In the genomic region with DNA sequence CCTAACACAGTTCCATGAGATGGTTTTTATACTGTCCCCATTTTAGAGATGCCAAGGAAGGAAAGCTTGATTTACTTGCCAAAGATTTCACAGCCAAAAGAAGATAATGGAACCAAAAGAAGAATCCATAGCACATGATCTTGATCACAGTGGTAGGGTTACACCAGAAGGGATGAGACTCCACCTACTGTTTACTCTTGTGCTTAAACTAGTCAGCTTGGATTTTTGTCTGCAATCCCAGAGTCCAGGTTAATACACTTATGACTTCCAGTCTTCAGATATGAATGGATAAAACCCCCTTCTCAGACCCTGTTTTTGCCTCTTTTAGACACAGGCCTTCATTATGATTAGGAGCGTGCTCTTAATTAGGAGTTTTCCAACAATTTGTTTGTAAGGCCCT, we compare ENCODE assay signal across 10 cellular contexts.
DNase-seq lines count a peak whose midpoint lies in the region; ATAC-seq, FAIRE-seq and TF ChIP-seq lines count a peak whose summit lies in the region.
"Had no signal": no experiment of that assay in that cellular context is flagged by ENCODE, and none has a peak within 500 bp of the region (broad histone marks: within the 10 kb centered on the region; RNA-seq: fewer than 3 reads in every experiment).

No MANE protein-coding gene starts in this region.

- no peaks in the 10 kb centered on the region for H3K36me3 ChIP-seq in kidney (ENCODE audit: control insufficient read depth in 1 of 2, insufficient read depth in 2 of 2, low read length in 2 of 2)
- no peaks in the 10 kb centered on the region for H3K36me3 ChIP-seq in Peyer's patch

- H3K9ac ChIP-seq in kidney (ENCODE audit: low read length in 2 of 2): no peak overlapping the region

- peak; percentile 58 for TF ChIP-seq CTCF in AG10803 (conservative IDR thresholded peaks at IDR 0.05; ENCODE audit: low read length)
- TF ChIP-seq CTCF in WTC11 (IDR thresholded peaks at IDR 0.05): no peak
- TF ChIP-seq CTCF in kidney (IDR thresholded peaks at IDR 0.05; ENCODE audit: borderline replicate concordance, extremely low read depth, insufficient read depth): peak; percentile 21
- peak in 2 of 6 experiments; percentile 23 to 32 for TF ChIP-seq CTCF in Peyer's patch (IDR thresholded peaks at IDR 0.05)
- no peak for TF ChIP-seq CTCF in glutamatergic neuron (IDR thresholded peaks at IDR 0.05; ENCODE audit: partially characterized antibody, unreplicated experiment)

- H3K27me3 Mint-ChIP-seq in WTC11 (ENCODE audit: low read depth) (peaks cover 3% of the 10 kb centered on the region; the same call in 1 of the 2 replicates), glutamatergic neuron (ENCODE audit: unreplicated experiment) (peaks cover 4% of the 10 kb centered on the region)

- H3K4me3 Mint-ChIP-seq in WTC11 (no peak overlapping the region), glutamatergic neuron (ENCODE audit: unreplicated experiment) (no peak overlapping the region)

- H3K4me1 Mint-ChIP-seq in WTC11 (no peaks in the 10 kb centered on the region), glutamatergic neuron (ENCODE audit: low read depth, unreplicated experiment) (no peaks in the 10 kb centered on the region)

- POLR2A ChIA-PET in WTC11 (lab: Charles Lee): no interaction called here

- CTCF ChIA-PET in WTC11 (lab: Charles Lee): interaction anchor here (0.5 to 1.7 kb wide), 5 partner anchors 16 to 738 kb away, joined by 3 to 4 read pairs (median 3); no protein-coding TSS in a partner anchor

- H3K9me3 ChIP-seq in kidney (ENCODE audit: control insufficient read depth in 1 of 2, low read length in 2 of 2) (no peaks in the 10 kb centered on the region), Peyer's patch (no peaks in the 10 kb centered on the region)

- ATAC-seq in WTC11: peak; percentile 41; the same call in 1 of the 2 replicates

- H3K27ac ChIP-seq in kidney (ENCODE audit: low read depth in 2 of 2, low read length in 2 of 2): no peak overlapping the region
- no peak overlapping the region for H3K27ac ChIP-seq in Peyer's patch

- H3K4me3 ChIP-seq in AG10803 (ENCODE audit: low read length): no peak overlapping the region
- H3K4me3 ChIP-seq in kidney (ENCODE audit: low read length in 2 of 2): no peak overlapping the region
- H3K4me3 ChIP-seq in Peyer's patch: no peak overlapping the region

- H3K4me1 ChIP-seq in kidney (ENCODE audit: control insufficient read depth in 1 of 2, insufficient read depth in 1 of 2, low read depth in 1 of 2, low read length in 2 of 2) (no peaks in the 10 kb centered on the region), Peyer's patch (no peaks in the 10 kb centered on the region)

- no peaks in the 10 kb centered on the region for H3K9me3 Mint-ChIP-seq in WTC11
- no peaks in the 10 kb centered on the region for H3K9me3 Mint-ChIP-seq in glutamatergic neuron (ENCODE audit: unreplicated experiment)

- DNase-seq in AG10803 (ENCODE audit: low read depth) (peak; percentile 55), HPDE6-E6E7 (ENCODE audit: extremely low spot score) (peak; percentile 6), WTC11 (ENCODE audit: low spot score) (no peak), kidney (no peak), posterior vena cava (ENCODE audit: low spot score) (no peak), Peyer's patch (no peak), glutamatergic neuron (no peak)
- DNase-seq in activated CD4-positive, alpha-beta T cell treated with anti-CD3 and anti-CD28 coated beads, Interleukin-2, amount 50 U/mL, for 1 hour: no peak
- DNase-seq: activated CD4-positive, alpha-beta T cell treated with anti-CD3 and anti-CD28 coated beads for 1 hour; NCI-H187 had no signal

- no peak for TF ChIP-seq POLR2A in Peyer's patch (IDR thresholded peaks at IDR 0.05)

- intact Hi-C loops in kidney (cut with DNase I): no loop called here
- intact Hi-C loops in posterior vena cava (cut with DNase I): no loop called here

- peak; percentile 17 for FAIRE-seq in kidney (lab: Jason Lieb, UNC)

- no peaks in the 10 kb centered on the region for H3K27me3 ChIP-seq in Peyer's patch

- no peaks in the 10 kb centered on the region for H3K36me3 Mint-ChIP-seq in WTC11
- no peaks in the 10 kb centered on the region for H3K36me3 Mint-ChIP-seq in glutamatergic neuron (ENCODE audit: unreplicated experiment)

- H3K27ac Mint-ChIP-seq in WTC11 (no peak overlapping the region), glutamatergic neuron (ENCODE audit: unreplicated experiment) (no peak overlapping the region)

TF ChIP-seq in WTC11, 78 proteins besides CTCF, POLR2A, EP300 and RAD21 (continues in another document):
- TF ChIP-seq FOXP1 (CRISPR knock-in tag; IDR thresholded peaks at IDR 0.05; ENCODE audit: borderline replicate concordance): no peak
- no peak for TF ChIP-seq ZNF138 (CRISPR knock-in tag; conservative IDR thresholded peaks at IDR 0.05)
- no peak for TF ChIP-seq HMGA2 (CRISPR knock-in tag; IDR thresholded peaks at IDR 0.05)
- TF ChIP-seq TCF7 (CRISPR knock-in tag; IDR thresholded peaks at IDR 0.05; ENCODE audit: low read depth): no peak
- TF ChIP-seq, protein P1, sequence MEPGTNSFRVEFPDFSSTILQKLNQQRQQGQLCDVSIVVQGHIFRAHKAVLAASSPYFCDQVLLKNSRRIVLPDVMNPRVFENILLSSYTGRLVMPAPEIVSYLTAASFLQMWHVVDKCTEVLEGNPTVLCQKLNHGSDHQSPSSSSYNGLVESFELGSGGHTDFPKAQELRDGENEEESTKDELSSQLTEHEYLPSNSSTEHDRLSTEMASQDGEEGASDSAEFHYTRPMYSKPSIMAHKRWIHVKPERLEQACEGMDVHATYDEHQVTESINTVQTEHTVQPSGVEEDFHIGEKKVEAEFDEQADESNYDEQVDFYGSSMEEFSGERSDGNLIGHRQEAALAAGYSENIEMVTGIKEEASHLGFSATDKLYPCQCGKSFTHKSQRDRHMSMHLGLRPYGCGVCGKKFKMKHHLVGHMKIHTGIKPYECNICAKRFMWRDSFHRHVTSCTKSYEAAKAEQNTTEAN (CRISPR knock-in tag; IDR thresholded peaks at IDR 0.05): no peak
- no peak for TF ChIP-seq ESRRA (CRISPR knock-in tag; IDR thresholded peaks at IDR 0.05; ENCODE audit: borderline replicate concordance)
- TF ChIP-seq NFE2L1 (CRISPR knock-in tag; IDR thresholded peaks at IDR 0.05): no peak
- TF ChIP-seq KAT7 (CRISPR knock-in tag; IDR thresholded peaks at IDR 0.05; ENCODE audit: borderline replicate concordance): no peak
- TF ChIP-seq NR1H2 (CRISPR knock-in tag; IDR thresholded peaks at IDR 0.05): no peak
- TF ChIP-seq, protein P2, sequence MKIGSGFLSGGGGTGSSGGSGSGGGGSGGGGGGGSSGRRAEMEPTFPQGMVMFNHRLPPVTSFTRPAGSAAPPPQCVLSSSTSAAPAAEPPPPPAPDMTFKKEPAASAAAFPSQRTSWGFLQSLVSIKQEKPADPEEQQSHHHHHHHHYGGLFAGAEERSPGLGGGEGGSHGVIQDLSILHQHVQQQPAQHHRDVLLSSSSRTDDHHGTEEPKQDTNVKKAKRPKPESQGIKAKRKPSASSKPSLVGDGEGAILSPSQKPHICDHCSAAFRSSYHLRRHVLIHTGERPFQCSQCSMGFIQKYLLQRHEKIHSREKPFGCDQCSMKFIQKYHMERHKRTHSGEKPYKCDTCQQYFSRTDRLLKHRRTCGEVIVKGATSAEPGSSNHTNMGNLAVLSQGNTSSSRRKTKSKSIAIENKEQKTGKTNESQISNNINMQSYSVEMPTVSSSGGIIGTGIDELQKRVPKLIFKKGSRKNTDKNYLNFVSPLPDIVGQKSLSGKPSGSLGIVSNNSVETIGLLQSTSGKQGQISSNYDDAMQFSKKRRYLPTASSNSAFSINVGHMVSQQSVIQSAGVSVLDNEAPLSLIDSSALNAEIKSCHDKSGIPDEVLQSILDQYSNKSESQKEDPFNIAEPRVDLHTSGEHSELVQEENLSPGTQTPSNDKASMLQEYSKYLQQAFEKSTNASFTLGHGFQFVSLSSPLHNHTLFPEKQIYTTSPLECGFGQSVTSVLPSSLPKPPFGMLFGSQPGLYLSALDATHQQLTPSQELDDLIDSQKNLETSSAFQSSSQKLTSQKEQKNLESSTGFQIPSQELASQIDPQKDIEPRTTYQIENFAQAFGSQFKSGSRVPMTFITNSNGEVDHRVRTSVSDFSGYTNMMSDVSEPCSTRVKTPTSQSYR (CRISPR knock-in tag; IDR thresholded peaks at IDR 0.05): no peak
- TF ChIP-seq SMAD4 (CRISPR knock-in tag; IDR thresholded peaks at IDR 0.05): no peak
- no peak for TF ChIP-seq GABPB1 (CRISPR knock-in tag; IDR thresholded peaks at IDR 0.05)
- TF ChIP-seq, protein P3, sequence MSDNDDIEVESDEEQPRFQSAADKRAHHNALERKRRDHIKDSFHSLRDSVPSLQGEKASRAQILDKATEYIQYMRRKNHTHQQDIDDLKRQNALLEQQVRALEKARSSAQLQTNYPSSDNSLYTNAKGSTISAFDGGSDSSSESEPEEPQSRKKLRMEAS (CRISPR knock-in tag; IDR thresholded peaks at IDR 0.05): no peak
- TF ChIP-seq ZNF671 (CRISPR knock-in tag; IDR thresholded peaks at IDR 0.05): no peak
- TF ChIP-seq ZNF423 (CRISPR knock-in tag; IDR thresholded peaks at IDR 0.05): no peak
- TF ChIP-seq, protein P4, sequence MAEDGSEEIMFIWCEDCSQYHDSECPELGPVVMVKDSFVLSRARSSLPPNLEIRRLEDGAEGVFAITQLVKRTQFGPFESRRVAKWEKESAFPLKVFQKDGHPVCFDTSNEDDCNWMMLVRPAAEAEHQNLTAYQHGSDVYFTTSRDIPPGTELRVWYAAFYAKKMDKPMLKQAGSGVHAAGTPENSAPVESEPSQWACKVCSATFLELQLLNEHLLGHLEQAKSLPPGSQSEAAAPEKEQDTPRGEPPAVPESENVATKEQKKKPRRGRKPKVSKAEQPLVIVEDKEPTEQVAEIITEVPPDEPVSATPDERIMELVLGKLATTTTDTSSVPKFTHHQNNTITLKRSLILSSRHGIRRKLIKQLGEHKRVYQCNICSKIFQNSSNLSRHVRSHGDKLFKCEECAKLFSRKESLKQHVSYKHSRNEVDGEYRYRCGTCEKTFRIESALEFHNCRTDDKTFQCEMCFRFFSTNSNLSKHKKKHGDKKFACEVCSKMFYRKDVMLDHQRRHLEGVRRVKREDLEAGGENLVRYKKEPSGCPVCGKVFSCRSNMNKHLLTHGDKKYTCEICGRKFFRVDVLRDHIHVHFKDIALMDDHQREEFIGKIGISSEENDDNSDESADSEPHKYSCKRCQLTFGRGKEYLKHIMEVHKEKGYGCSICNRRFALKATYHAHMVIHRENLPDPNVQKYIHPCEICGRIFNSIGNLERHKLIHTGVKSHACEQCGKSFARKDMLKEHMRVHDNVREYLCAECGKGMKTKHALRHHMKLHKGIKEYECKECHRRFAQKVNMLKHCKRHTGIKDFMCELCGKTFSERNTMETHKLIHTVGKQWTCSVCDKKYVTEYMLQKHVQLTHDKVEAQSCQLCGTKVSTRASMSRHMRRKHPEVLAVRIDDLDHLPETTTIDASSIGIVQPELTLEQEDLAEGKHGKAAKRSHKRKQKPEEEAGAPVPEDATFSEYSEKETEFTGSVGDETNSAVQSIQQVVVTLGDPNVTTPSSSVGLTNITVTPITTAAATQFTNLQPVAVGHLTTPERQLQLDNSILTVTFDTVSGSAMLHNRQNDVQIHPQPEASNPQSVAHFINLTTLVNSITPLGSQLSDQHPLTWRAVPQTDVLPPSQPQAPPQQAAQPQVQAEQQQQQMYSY (CRISPR knock-in tag; IDR thresholded peaks at IDR 0.05): no peak
- TF ChIP-seq ZNF416 (CRISPR knock-in tag; IDR thresholded peaks at IDR 0.05): no peak

Comparison
In these comparisons a context has a peak if more than half of its experiments do, and no peak if none do; other contexts are left out.
1. DNase-seq: peak in AG10803 (single experiment) and HPDE6-E6E7 (single experiment); none in WTC11 (single experiment), kidney (single experiment), posterior vena cava (single experiment), Peyer's patch (0 of 3), activated CD4-positive, alpha-beta T cell treated with anti-CD3 and anti-CD28 coated beads, Interleukin-2, amount 50 U/mL, for 1 hour (single experiment) and glutamatergic neuron (single experiment).
2. CTCF ChIP-seq: peak in AG10803 (single experiment) and kidney (single experiment); none in WTC11 (single experiment) and glutamatergic neuron (single experiment).